8 cellular contexts compared by ENCODE assay signal in genomic region chr11:102453286-102453797, GRCh38. TPM values are rescaled to one million over a fixed set of nuclear protein-coding genes. Genes with fewer than 3 reads are reported as not detected.
DNase-seq lines count a peak whose midpoint lies in the region; ATAC-seq lines count a peak whose summit lies in the region.

No MANE protein-coding gene starts in this region.

- H3K9me3 ChIP-seq in effector memory CD4-positive, alpha-beta T cell (ENCODE audit: control insufficient read depth, low read length) = no peaks in the 10 kb centered on the region
- no peaks in the 10 kb centered on the region for H3K9me3 ChIP-seq in aorta (ENCODE audit: control insufficient read depth, low read length)

- H3K27ac Mint-ChIP-seq in natural killer cell treated with Interleukin-12 subunit alpha and Interleukin-12 subunit beta and Interleukin-15 and Interleukin-18, amount 100 ng/mL, for 72 hours = peak overlapping the region; percentile 86 to 91

- no peaks in the 10 kb centered on the region for H3K27me3 ChIP-seq in effector memory CD4-positive, alpha-beta T cell (replicated peaks; ENCODE audit: control insufficient read depth, insufficient read depth, low read length, poor library complexity, severe bottlenecking)
- H3K27me3 ChIP-seq in aorta (ENCODE audit: control insufficient read depth in 1 of 2, insufficient read depth in 2 of 2, low read length in 1 of 2) = no peaks in the 10 kb centered on the region

- H3K27me3 Mint-ChIP-seq in natural killer cell treated with Interleukin-12 subunit alpha and Interleukin-12 subunit beta and Interleukin-15 and Interleukin-18, amount 100 ng/mL, for 72 hours = peaks cover 0 to 6% of the 10 kb centered on the region in 2 donors

- H3K4me1 Mint-ChIP-seq in natural killer cell treated with Interleukin-12 subunit alpha and Interleukin-12 subunit beta and Interleukin-15 and Interleukin-18, amount 100 ng/mL, for 72 hours (ENCODE audit: low read depth in 2 of 2) = peaks cover 48 to 62% of the 10 kb centered on the region in 2 donors

- H3K4me3 Mint-ChIP-seq in natural killer cell treated with Interleukin-12 subunit alpha and Interleukin-12 subunit beta and Interleukin-15 and Interleukin-18, amount 100 ng/mL, for 72 hours = peak overlapping the region; percentile 92

- no peak for ATAC-seq in natural killer cell treated with Interleukin-12 subunit alpha and Interleukin-12 subunit beta and Interleukin-15 and Interleukin-18, amount 100 ng/mL, for 72 hours
- ATAC-seq in aorta (ENCODE audit: low FRiP score) = peak; percentile 5

- no peaks in the 10 kb centered on the region for H3K9me3 Mint-ChIP-seq in natural killer cell treated with Interleukin-12 subunit alpha and Interleukin-12 subunit beta and Interleukin-15 and Interleukin-18, amount 100 ng/mL, for 72 hours

- DNase-seq in NCI-H510A treated with DMSO at 0.1 percent for 48 hours (lab: John Stamatoyannopoulos, UW) = peak; percentile 44
- no peak for DNase-seq in NCI-H510A (lab: John Stamatoyannopoulos, UW)
- peak; percentile 43 for DNase-seq in RKO (ENCODE audit: low spot score)
- no peak for DNase-seq in effector memory CD4-positive, alpha-beta T cell
- DNase-seq in natural killer cell treated with Interleukin-12 subunit alpha and Interleukin-12 subunit beta and Interleukin-15 and Interleukin-18, amount 100 ng/mL, for 72 hours (ENCODE audit: low spot score) = no peak
- peak in 1 of 2 donors; percentile 77 for DNase-seq in aorta
- no peak for DNase-seq in GF-D8 (lab: John Stamatoyannopoulos, UW)
- DNase-seq in NCI-H128 (lab: John Stamatoyannopoulos, UW; ENCODE audit: unreplicated experiment) = no peak

- peaks cover 12% of the 10 kb centered on the region for H3K36me3 Mint-ChIP-seq in natural killer cell treated with Interleukin-12 subunit alpha and Interleukin-12 subunit beta and Interleukin-15 and Interleukin-18, amount 100 ng/mL, for 72 hours

- peak overlapping the region; percentile 46 for H3K4me3 ChIP-seq in effector memory CD4-positive, alpha-beta T cell (ENCODE audit: insufficient read depth, low read depth, low read length, poor library complexity, severe bottlenecking)
- peak overlapping the region; percentile 77 to 85 for H3K4me3 ChIP-seq in aorta (ENCODE audit: low read length in 2 of 2)

- intact Hi-C loops in aorta (cut with DNase I) = no loop called here

- peaks cover 2% of the 10 kb centered on the region for H3K36me3 ChIP-seq in effector memory CD4-positive, alpha-beta T cell (ENCODE audit: control insufficient read depth, insufficient read depth, low read length)
- H3K36me3 ChIP-seq in aorta (ENCODE audit: control insufficient read depth in 1 of 2, insufficient read depth in 2 of 2, low read length in 1 of 2) = no peaks in the 10 kb centered on the region

- peaks cover 33% of the 10 kb centered on the region for H3K4me1 ChIP-seq in effector memory CD4-positive, alpha-beta T cell (ENCODE audit: control insufficient read depth, insufficient read depth, low read length, poor library complexity, severe bottlenecking)
- H3K4me1 ChIP-seq in aorta (ENCODE audit: control insufficient read depth in 1 of 2, insufficient read depth in 2 of 2, low read length in 2 of 2) = no peaks in the 10 kb centered on the region

- peak overlapping the region; percentile 90 for H3K27ac ChIP-seq in effector memory CD4-positive, alpha-beta T cell (ENCODE audit: insufficient read depth, low read length, poor library complexity, severe bottlenecking)
- no peak overlapping the region for H3K27ac ChIP-seq in aorta (ENCODE audit: low read depth in 1 of 2, low read length in 2 of 2)

- 2% methylated on average over 8 of the region's 8 CpGs for WGBS in aorta, 2 donors

RNA-seq across cellular contexts. Expression of gene TMEM123, which starts 0.8 kb away (rescaled TPM):
- total RNA-seq in natural killer cell treated with Interleukin-12 subunit alpha and Interleukin-12 subunit beta and Interleukin-15 and Interleukin-18, amount 100 ng/mL, for 72 hours = 10 to 100 TPM; 64.6 to 81.3 TPM
- 100 to 1,000 TPM; 106 to 116 TPM for total RNA-seq in aorta
- polyA plus RNA-seq in aorta = 10 to 100 TPM; 42.1 to 52.5 TPM

Comparison
In these comparisons a context has a peak if more than half of its experiments do, and no peak if none do; other contexts are left out.
1. DNase-seq: peak in NCI-H510A treated with DMSO at 0.1 percent for 48 hours (single experiment) and RKO (single experiment); none in NCI-H510A (single experiment), effector memory CD4-positive, alpha-beta T cell (0 of 3), natural killer cell treated with Interleukin-12 subunit alpha and Interleukin-12 subunit beta and Interleukin-15 and Interleukin-18, amount 100 ng/mL, for 72 hours (single experiment), GF-D8 (single experiment) and NCI-H128 (single experiment).